9 cellular contexts compared by ENCODE assay signal in the genomic region with DNA sequence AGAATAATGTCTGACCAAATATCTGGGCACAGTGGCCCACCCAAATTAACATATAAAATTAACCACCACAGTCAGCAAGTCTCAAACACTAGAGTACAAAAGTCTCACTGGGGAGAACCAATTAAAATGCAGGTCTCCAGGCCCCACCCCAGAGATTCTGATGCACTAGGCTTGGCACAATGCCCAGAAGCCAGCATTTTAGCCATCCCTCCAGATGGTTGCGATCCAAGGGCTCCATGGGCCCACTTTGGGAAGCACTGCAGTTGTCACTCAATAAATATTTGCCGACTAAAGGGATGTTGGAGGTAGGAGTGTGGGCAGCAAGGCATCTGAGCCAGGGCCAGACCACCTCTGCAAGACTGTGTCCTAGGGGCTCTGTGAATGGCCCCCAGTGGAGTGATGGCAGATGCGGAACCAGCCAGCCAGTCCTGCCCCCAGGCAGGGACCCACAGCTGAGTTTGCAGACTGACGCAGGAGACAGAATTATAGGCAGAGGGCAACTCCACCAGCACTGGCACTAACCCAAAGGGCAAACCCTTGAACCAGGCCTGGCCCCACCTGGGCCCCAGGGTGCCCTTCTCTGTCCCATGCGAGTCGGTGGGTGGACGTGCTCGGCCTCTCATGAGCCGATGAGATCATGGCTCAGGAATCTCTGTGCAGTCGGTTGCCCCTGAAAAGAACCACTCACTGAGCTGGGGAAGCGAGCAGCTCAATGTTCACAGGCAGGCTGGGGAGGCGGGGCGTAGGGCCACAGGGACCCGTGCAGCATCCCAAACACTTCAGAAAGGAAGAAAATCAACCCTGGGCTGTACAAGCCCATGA. TPM values are rescaled to one million over a fixed set of nuclear protein-coding genes. Genes with fewer than 3 reads are reported as not detected.
DNase-seq lines count a peak whose midpoint lies in the region; ATAC-seq, FAIRE-seq and TF ChIP-seq lines count a peak whose summit lies in the region.
"Had no signal": no experiment of that assay in that cellular context is flagged by ENCODE, and none has a peak within 500 bp of the region (broad histone marks: within the 10 kb centered on the region; RNA-seq: fewer than 3 reads in every experiment).

No MANE protein-coding gene starts in this region.

- ATAC-seq in activated T-cell treated with anti-CD3 and anti-CD28 coated beads, Interleukin-2, amount 50 U/mL, for 4 hours, result no peak
- ATAC-seq in GM21825 (IDR thresholded peaks at IDR 0.05; ENCODE audit: unreplicated experiment), result no peak
- ATAC-seq in stimulated activated effector memory CD8-positive, alpha-beta T cell treated with anti-CD3 and anti-CD28 coated beads, Interleukin-12 subunit alpha, Interleukin-12 subunit beta, amount 100 ng/mL, for 72 hours, result no peak

- TF ChIP-seq CTCF in AG10803 (conservative IDR thresholded peaks at IDR 0.05; ENCODE audit: low read length), result no peak
- no peak for TF ChIP-seq CTCF in bronchial epithelial cell (IDR thresholded peaks at IDR 0.05; ENCODE audit: insufficient read depth, low read length, severe bottlenecking)

- H3K27ac Mint-ChIP-seq in stimulated activated effector memory CD8-positive, alpha-beta T cell treated with anti-CD3 and anti-CD28 coated beads, Interleukin-12 subunit alpha, Interleukin-12 subunit beta, amount 100 ng/mL, for 72 hours, result no peak overlapping the region

- peaks cover 8% of the 10 kb centered on the region for H3K27me3 Mint-ChIP-seq in activated T-cell treated with anti-CD3 and anti-CD28 coated beads, Interleukin-2, amount 50 U/mL, for 4 hours (ENCODE audit: low read depth)

- H3K36me3 Mint-ChIP-seq in activated T-cell treated with anti-CD3 and anti-CD28 coated beads, Interleukin-2, amount 50 U/mL, for 4 hours (ENCODE audit: insufficient read depth), result no peaks in the 10 kb centered on the region
- H3K36me3 Mint-ChIP-seq in stimulated activated effector memory CD8-positive, alpha-beta T cell treated with anti-CD3 and anti-CD28 coated beads, Interleukin-12 subunit alpha, Interleukin-12 subunit beta, amount 100 ng/mL, for 72 hours, result no peaks in the 10 kb centered on the region

- no peak for FAIRE-seq in bronchial epithelial cell (lab: Jason Lieb, UNC)
- FAIRE-seq: G401.6 had no signal

- no peak overlapping the region for H3K4me3 Mint-ChIP-seq in activated T-cell treated with anti-CD3 and anti-CD28 coated beads, Interleukin-2, amount 50 U/mL, for 4 hours
- H3K4me3 Mint-ChIP-seq in stimulated activated effector memory CD8-positive, alpha-beta T cell treated with anti-CD3 and anti-CD28 coated beads, Interleukin-12 subunit alpha, Interleukin-12 subunit beta, amount 100 ng/mL, for 72 hours, result no peak overlapping the region

- no peaks in the 10 kb centered on the region for H3K27me3 ChIP-seq in bronchial epithelial cell (ENCODE audit: control insufficient read depth, insufficient read depth, low read length)

- no peaks in the 10 kb centered on the region for H3K9me3 Mint-ChIP-seq in activated T-cell treated with anti-CD3 and anti-CD28 coated beads, Interleukin-2, amount 50 U/mL, for 4 hours
- H3K9me3 Mint-ChIP-seq in stimulated activated effector memory CD8-positive, alpha-beta T cell treated with anti-CD3 and anti-CD28 coated beads, Interleukin-12 subunit alpha, Interleukin-12 subunit beta, amount 100 ng/mL, for 72 hours, result no peaks in the 10 kb centered on the region

- no peak overlapping the region for H3K4me3 ChIP-seq in AG10803 (ENCODE audit: low read length)
- no peak overlapping the region for H3K4me3 ChIP-seq in bronchial epithelial cell (ENCODE audit: low read depth, low read length)

- peaks cover 16% of the 10 kb centered on the region for H3K4me1 Mint-ChIP-seq in activated T-cell treated with anti-CD3 and anti-CD28 coated beads, Interleukin-2, amount 50 U/mL, for 4 hours (ENCODE audit: low read depth)
- peaks cover 15% of the 10 kb centered on the region for H3K4me1 Mint-ChIP-seq in stimulated activated effector memory CD8-positive, alpha-beta T cell treated with anti-CD3 and anti-CD28 coated beads, Interleukin-12 subunit alpha, Interleukin-12 subunit beta, amount 100 ng/mL, for 72 hours

- no peaks in the 10 kb centered on the region for H3K36me3 ChIP-seq in bronchial epithelial cell (ENCODE audit: control insufficient read depth, insufficient read depth, low read length)

- DNase-seq in AG10803 (ENCODE audit: low read depth), result peak; percentile 46
- peak; percentile 28 for DNase-seq in NCI-H1092 treated with DMSO at 0.1 percent for 48 hours (lab: John Stamatoyannopoulos, UW)
- peak; percentile 59 for DNase-seq in bronchial epithelial cell (ENCODE audit: low read depth)
- DNase-seq in left kidney (ENCODE audit: low read depth, low spot score), result peak; percentile 90
- DNase-seq in activated T-cell treated with anti-CD3 and anti-CD28 coated beads, Interleukin-2, amount 50 U/mL, for 4 hours, result no peak
- DNase-seq in AML-193 (lab: John Stamatoyannopoulos, UW), result no peak
- no peak for DNase-seq in stimulated activated effector memory CD8-positive, alpha-beta T cell treated with anti-CD3 and anti-CD28 coated beads, Interleukin-12 subunit alpha, Interleukin-12 subunit beta, amount 100 ng/mL, for 72 hours (ENCODE audit: low spot score in 2 of 2)

RNA-seq across cellular contexts. Expression of a gene that starts 49.7 kb away (rescaled TPM):
- total RNA-seq in bronchial epithelial cell, result under 0.01 and 0.38 TPM in 2 replicates
- not detected for total RNA-seq in activated T-cell treated with anti-CD3 and anti-CD28 coated beads, Interleukin-2, amount 50 U/mL, for 4 hours

Comparison
In these comparisons a context has a peak if more than half of its experiments do, and no peak if none do; other contexts are left out.
1. DNase-seq: peak in AG10803 (single experiment), NCI-H1092 treated with DMSO at 0.1 percent for 48 hours (single experiment), bronchial epithelial cell (single experiment) and left kidney (single experiment); none in activated T-cell treated with anti-CD3 and anti-CD28 coated beads, Interleukin-2, amount 50 U/mL, for 4 hours (single experiment), AML-193 (0 of 2) and stimulated activated effector memory CD8-positive, alpha-beta T cell treated with anti-CD3 and anti-CD28 coated beads, Interleukin-12 subunit alpha, Interleukin-12 subunit beta, amount 100 ng/mL, for 72 hours (0 of 2).